ENCODE assay signal across 1 cellular context in the genomic region with DNA sequence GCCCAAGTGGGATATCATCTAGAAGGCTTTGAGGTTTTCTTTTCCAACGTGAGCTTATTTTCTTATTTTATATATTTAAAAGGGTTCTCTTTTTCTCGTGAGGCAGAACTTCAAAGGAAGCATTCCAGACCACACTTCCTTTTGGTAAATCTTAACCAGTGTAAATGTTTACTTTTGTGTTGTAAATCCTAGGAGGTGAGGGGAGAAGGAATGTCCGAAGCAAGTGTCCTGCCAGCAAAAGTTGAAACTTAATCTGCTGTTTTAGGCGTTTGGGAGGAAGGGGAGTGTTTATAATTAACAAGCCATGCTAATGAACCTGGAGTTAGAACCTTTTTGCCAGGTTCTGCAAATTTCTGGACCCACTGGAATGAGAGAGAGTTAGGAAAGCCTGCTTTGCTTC.
TF ChIP-seq lines count a peak whose summit lies in the region.

No MANE protein-coding gene starts in this region.

TF ChIP-seq in H1, 55 proteins besides CTCF, POLR2A, EP300 and RAD21:
- no peak for TF ChIP-seq RFX5 (IDR thresholded peaks at IDR 0.05; ENCODE audit: borderline replicate concordance, low read depth, low read length)
- no peak for TF ChIP-seq ASH2L (IDR thresholded peaks at IDR 0.05; ENCODE audit: low read length)
- TF ChIP-seq KDM1A (IDR thresholded peaks at IDR 0.05; ENCODE audit: borderline replicate concordance, low read length), result no peak
- TF ChIP-seq TCF12 (IDR thresholded peaks at IDR 0.05; ENCODE audit: low read depth, low read length), result no peak
- no peak for TF ChIP-seq NRF1 (IDR thresholded peaks at IDR 0.05; ENCODE audit: low read depth, low read length)
- no peak for TF ChIP-seq KDM4A (IDR thresholded peaks at IDR 0.05; ENCODE audit: low read depth, low read length, severe bottlenecking)
